Comparison of ENCODE assay signal across 8 cellular contexts in the genomic region with DNA sequence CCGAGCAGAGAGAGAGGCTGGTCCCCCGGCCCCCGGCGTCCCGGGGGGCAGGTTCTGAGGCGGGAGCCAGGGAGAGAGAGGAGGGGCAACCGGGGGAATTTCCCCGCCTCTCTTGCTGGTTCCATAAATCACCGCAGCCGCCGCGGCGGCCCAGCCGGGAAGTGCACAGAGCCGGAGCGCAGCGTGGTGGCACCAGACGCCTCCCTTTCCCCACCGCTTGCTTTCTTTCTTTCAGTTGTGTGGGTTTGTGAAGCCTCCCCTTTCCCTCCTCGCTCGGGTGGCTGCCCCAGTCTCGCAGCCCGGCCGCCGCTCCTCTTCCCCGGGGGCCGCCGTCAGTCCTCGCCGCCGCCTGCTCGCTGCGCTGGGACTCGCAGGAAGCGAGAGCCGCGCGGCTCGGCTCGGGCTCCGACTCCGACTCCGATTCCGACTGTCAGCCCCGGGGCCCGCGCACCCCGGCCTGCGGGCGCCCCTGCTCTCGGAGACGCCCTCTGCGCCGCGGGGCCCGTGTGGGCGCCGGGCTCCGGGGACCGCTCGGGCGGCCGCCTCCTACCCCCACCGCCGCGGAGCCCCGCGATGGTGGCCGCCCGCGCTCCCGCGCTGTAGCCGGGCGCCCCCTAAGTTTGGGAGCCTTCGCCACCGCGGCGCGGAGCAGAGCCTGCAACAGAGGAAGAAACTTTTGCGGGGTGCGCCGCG. TPM values are rescaled to one million over a fixed set of nuclear protein-coding genes. Genes with fewer than 3 reads are reported as not detected.
A peak's percentile ranks its signal among the peaks of the same experiment; 100 is the strongest.
DNase-seq lines count a peak whose midpoint lies in the region; ATAC-seq and TF ChIP-seq lines count a peak whose summit lies in the region.

CACHD1 (plus strand) TSS at position 153 of the 693 bp plus-strand sequence. CDS start 616 bp downstream, outside the sequence.

- peak; percentile 20 for DNase-seq in G401 (ENCODE audit: low spot score)
- DNase-seq in HFF-Myc (ENCODE audit: extremely low read depth, low read depth) = peak; percentile 43
- DNase-seq in NCI-H1105 treated with DMSO at 0.1 percent for 48 hours (lab: John Stamatoyannopoulos, UW) = peak; percentile 74
- DNase-seq in T-helper 22 cell (ENCODE audit: low read depth) = peak; percentile 6
- peak; percentile 75 for DNase-seq in brain microvascular endothelial cell
- peak; percentile 32 to 59 for DNase-seq in gastrocnemius medialis
- DNase-seq in OCI-M2 (lab: John Stamatoyannopoulos, UW; ENCODE audit: unreplicated experiment) = no peak

- H3K27ac ChIP-seq in brain microvascular endothelial cell (no peak within 1 kb of the TSS), iPS-18a (ENCODE audit: low read length) (peak within 1 kb of the TSS; percentile 92), gastrocnemius medialis (peak within 1 kb of the TSS; percentile 65 to 78 (median 77))

- TF ChIP-seq CTCF in HFF-Myc (IDR thresholded peaks at IDR 0.05; ENCODE audit: low read depth, low read length, missing control alignments) (no peak), brain microvascular endothelial cell (IDR thresholded peaks at IDR 0.05; ENCODE audit: low read depth, low read length, missing control alignments) (peak; percentile 60), gastrocnemius medialis (IDR thresholded peaks at IDR 0.05 in 4 of 5, conservative IDR thresholded peaks at IDR 0.05 in 1 of 5) (peak; percentile 21 to 56 (median 32))

- in situ Hi-C loops in G401 (cut with HindIII; ENCODE audit: low sequenced_read_pairs) (no loop called here), brain microvascular endothelial cell (cut with HindIII; ENCODE audit: low pct_ligation_motif_present, low sequenced_read_pairs) (no loop called here), gastrocnemius medialis (cut with MboI; ENCODE audit: low sequenced_read_pairs in 4 of 4) (loop anchor here in 3 of 4 donors (10.0 to 25.0 kb wide), 2 partner anchors 192 to 205 kb away; no protein-coding TSS in a partner anchor)

- TF ChIP-seq POLR2A in gastrocnemius medialis (IDR thresholded peaks at IDR 0.05) = peak in 1 of 2 donors; percentile 31

- H3K27me3 ChIP-seq in brain microvascular endothelial cell (replicated peaks) (no peaks in the 10 kb centered on the region), iPS-18a (ENCODE audit: control insufficient read depth, insufficient read depth, low read length) (peaks cover 24% of the 10 kb centered on the region), gastrocnemius medialis (no peaks in the 10 kb centered on the region)

- peaks cover 29% of the 10 kb centered on the region for H3K4me1 ChIP-seq in iPS-18a (ENCODE audit: control insufficient read depth, low read depth, low read length)
- peaks cover 8 to 16% of the 10 kb centered on the region in 2 donors for H3K4me1 ChIP-seq in gastrocnemius medialis

- H3K9ac ChIP-seq in iPS-18a (ENCODE audit: low read length) = peak within 1 kb of the TSS; percentile 78

- H3K9me3 ChIP-seq in iPS-18a (ENCODE audit: control insufficient read depth, low read depth, low read length) (no peaks in the 10 kb centered on the region), gastrocnemius medialis (no peaks in the 10 kb centered on the region)

- peak; percentile 74 to 80 for ATAC-seq in gastrocnemius medialis

- intact Hi-C loops in gastrocnemius medialis (cut with DNase I; ENCODE audit: low total_unique reads) = loop anchor here (5.0 kb wide), 1 partner anchor 207 kb away; no protein-coding TSS in a partner anchor

- H3K36me3 ChIP-seq in brain microvascular endothelial cell (replicated peaks) (no peaks in the 10 kb centered on the region), iPS-18a (ENCODE audit: control insufficient read depth, low read depth, low read length) (no peaks in the 10 kb centered on the region), gastrocnemius medialis (no peaks in the 10 kb centered on the region)

- H3K4me3 ChIP-seq in HFF-Myc (replicated peaks; ENCODE audit: low read depth, low read length) (peak within 1 kb of the TSS; percentile 70), brain microvascular endothelial cell (ENCODE audit: low read depth, low read length) (peak within 1 kb of the TSS; percentile 64), iPS-18a (ENCODE audit: low read length) (peak within 1 kb of the TSS; percentile 100), gastrocnemius medialis (peak within 1 kb of the TSS; percentile 65 to 85 (median 76))

RNA-seq across cellular contexts. Expression of gene CACHD1, which starts in this region (rescaled TPM):
- 0.18 and 0.31 TPM in 2 replicates for total RNA-seq in G401 (2014; rRNA removed; shearing (Covaris generic))
- total RNA-seq in gastrocnemius medialis = 1 to 10 TPM; 2.2 to 3.6 (median 2.9) TPM

Comparison
In these comparisons a context has a peak if more than half of its experiments do, and no peak if none do; other contexts are left out.
1. Peak in DNase-seq in G401; RNA of the gene not detected or under 1 TPM.
2. in situ Hi-C loops: an anchor here in gastrocnemius medialis (10.0 to 25.0 kb wide); none called in G401 and brain microvascular endothelial cell.